1 cellular context compared by ENCODE assay signal in the genomic region with DNA sequence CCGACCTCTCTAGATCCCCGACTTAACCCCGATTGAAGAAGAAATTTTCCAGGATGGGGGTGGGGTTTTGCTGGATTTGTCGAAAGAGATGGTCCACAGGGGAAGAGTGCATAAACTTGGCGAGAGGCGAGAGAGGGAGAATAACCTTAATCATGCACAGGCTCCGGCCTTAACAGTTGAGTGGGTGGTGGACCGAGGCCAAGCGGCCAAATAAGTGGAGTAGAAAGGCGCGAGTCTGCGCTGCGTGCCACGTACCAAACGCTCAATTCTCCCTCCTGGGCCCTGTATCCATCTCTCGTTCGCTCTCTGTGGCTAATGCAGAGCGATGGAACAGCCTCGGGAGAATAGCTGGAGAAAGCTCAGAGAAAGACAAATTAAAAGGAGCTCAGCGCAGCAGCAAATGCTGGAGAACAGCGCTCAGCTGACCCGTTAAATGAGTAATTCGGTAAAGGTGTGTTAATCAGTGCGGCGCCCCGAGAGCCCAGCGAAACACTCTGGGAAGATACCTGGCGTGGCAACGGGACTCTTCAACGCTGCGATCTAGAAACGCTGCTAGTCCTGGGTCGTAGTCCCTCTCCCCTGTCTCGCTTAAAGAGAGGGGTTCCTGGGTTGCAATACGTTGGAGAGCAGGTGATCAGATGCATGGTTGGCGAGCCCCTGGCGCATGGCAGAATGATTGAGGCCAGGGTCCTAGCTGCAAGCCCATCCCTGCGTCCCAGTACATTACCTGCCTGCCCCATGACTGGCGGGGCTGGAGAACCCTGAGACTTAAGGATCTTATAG.
A peak's percentile ranks its signal among the peaks of the same experiment; 100 is the strongest.
TF ChIP-seq lines count a peak whose summit lies in the region.

No MANE protein-coding gene starts in this region.

TF ChIP-seq in GM23338, 12 proteins besides CTCF, POLR2A, EP300 and RAD21:
- TF ChIP-seq CREB1 (CRISPR knock-in tag; IDR thresholded peaks at IDR 0.05; ENCODE audit: low read depth) (no peak), EZH2 (IDR thresholded peaks at IDR 0.05; ENCODE audit: low read depth, unreplicated experiment) (peak; percentile 45), ZNF331 (CRISPR knock-in tag; IDR thresholded peaks at IDR 0.05; ENCODE audit: low read depth) (no peak), POLR2AphosphoS5 (IDR thresholded peaks at IDR 0.05; ENCODE audit: low read depth) (no peak), EZH2phosphoT487 (IDR thresholded peaks at IDR 0.05; ENCODE audit: unreplicated experiment) (no peak), JUNB (IDR thresholded peaks at IDR 0.05; ENCODE audit: unreplicated experiment) (no peak)
- TF ChIP-seq, protein P1, sequence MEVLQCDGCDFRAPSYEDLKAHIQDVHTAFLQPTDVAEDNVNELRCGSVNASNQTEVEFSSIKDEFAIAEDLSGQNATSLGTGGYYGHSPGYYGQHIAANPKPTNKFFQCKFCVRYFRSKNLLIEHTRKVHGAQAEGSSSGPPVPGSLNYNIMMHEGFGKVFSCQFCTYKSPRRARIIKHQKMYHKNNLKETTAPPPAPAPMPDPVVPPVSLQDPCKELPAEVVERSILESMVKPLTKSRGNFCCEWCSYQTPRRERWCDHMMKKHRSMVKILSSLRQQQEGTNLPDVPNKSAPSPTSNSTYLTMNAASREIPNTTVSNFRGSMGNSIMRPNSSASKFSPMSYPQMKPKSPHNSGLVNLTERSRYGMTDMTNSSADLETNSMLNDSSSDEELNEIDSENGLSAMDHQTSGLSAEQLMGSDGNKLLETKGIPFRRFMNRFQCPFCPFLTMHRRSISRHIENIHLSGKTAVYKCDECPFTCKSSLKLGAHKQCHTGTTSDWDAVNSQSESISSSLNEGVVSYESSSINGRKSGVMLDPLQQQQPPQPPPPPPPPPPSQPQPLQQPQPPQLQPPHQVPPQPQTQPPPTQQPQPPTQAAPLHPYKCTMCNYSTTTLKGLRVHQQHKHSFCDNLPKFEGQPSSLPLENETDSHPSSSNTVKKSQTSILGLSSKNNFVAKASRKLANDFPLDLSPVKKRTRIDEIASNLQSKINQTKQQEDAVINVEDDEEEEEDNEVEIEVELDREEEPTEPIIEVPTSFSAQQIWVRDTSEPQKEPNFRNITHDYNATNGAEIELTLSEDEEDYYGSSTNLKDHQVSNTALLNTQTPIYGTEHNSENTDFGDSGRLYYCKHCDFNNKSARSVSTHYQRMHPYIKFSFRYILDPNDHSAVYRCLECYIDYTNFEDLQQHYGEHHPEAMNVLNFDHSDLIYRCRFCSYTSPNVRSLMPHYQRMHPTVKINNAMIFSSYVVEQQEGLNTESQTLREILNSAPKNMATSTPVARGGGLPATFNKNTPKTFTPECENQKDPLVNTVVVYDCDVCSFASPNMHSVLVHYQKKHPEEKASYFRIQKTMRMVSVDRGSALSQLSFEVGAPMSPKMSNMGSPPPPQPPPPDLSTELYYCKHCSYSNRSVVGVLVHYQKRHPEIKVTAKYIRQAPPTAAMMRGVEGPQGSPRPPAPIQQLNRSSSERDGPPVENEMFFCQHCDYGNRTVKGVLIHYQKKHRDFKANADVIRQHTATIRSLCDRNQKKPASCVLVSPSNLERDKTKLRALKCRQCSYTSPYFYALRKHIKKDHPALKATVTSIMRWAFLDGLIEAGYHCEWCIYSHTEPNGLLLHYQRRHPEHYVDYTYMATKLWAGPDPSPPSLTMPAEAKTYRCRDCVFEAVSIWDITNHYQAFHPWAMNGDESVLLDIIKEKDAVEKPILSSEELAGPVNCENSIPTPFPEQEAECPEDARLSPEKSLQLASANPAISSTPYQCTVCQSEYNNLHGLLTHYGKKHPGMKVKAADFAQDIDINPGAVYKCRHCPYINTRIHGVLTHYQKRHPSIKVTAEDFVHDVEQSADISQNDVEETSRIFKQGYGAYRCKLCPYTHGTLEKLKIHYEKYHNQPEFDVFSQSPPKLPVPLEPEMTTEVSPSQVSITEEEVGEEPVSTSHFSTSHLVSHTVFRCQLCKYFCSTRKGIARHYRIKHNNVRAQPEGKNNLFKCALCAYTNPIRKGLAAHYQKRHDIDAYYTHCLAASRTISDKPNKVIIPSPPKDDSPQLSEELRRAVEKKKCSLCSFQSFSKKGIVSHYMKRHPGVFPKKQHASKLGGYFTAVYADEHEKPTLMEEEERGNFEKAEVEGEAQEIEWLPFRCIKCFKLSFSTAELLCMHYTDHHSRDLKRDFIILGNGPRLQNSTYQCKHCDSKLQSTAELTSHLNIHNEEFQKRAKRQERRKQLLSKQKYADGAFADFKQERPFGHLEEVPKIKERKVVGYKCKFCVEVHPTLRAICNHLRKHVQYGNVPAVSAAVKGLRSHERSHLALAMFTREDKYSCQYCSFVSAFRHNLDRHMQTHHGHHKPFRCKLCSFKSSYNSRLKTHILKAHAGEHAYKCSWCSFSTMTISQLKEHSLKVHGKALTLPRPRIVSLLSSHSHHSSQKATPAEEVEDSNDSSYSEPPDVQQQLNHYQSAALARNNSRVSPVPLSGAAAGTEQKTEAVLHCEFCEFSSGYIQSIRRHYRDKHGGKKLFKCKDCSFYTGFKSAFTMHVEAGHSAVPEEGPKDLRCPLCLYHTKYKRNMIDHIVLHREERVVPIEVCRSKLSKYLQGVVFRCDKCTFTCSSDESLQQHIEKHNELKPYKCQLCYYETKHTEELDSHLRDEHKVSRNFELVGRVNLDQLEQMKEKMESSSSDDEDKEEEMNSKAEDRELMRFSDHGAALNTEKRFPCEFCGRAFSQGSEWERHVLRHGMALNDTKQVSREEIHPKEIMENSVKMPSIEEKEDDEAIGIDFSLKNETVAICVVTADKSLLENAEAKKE (CRISPR knock-in tag; IDR thresholded peaks at IDR 0.05) = no peak
